ENCODE assay signal across 1 cellular context in the genomic region with DNA sequence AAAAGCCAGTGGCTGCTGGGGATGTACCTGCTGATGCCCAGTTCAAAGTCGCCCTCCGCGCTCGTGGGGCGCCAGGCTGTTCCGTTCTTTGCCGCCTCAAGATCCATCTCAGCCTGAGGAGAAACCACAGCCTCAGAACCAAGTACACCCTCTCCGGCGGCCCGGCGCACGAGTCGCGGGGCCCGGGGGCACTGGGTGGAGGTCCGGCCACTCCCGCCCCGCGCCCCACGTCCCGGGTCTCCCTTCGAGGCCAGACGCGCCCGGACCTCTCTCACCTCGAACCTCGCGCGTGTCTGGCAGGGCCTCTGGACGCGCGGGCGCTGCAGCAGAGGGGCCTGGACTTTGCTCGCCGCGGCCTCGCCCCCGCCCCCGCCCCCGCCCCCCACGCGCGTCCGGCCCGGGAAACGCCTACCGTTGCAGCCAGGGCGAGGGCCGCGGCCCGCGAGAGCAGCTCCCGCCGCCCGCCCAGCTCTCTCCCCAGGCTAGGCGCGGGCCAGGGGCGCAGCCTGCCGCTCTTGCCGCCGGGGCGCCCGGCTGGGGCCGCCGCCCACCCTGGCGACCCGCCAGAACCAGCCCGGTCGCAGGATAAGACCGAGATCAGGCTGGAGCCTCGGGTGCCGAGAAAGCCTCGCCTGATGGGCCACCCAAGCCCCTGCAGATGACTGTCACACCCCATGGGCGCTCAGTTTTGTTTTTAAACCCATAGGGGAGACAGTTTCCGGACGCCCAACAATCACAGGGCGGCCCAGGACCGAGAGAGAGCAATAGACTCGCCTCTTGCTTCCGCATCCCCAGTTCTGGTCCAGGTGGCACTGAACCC.
A peak's percentile ranks its signal among the peaks of the same experiment; 100 is the strongest.
TF ChIP-seq lines count a peak whose summit lies in the region.

Gene ABCB4 (minus strand): TSS at position 322 of the 820 bp plus-strand sequence. CDS start 215 bp downstream, at position 107.

TF ChIP-seq in HEK293, 187 proteins besides CTCF, POLR2A, EP300 and RAD21 (continued from another document):
- no peak for TF ChIP-seq ZNF223 (tag by site-specific recombination; IDR thresholded peaks at IDR 0.05)
- TF ChIP-seq ZNF302 (tag by site-specific recombination; IDR thresholded peaks at IDR 0.05; ENCODE audit: low read depth) = no peak
- TF ChIP-seq MEIS1 (CRISPR knock-in tag; IDR thresholded peaks at IDR 0.05; ENCODE audit: borderline replicate concordance) = no peak
- TF ChIP-seq KLF7 (tag by site-specific recombination; IDR thresholded peaks at IDR 0.05; ENCODE audit: borderline replicate concordance) = no peak
- TF ChIP-seq ZNF624 (tag by site-specific recombination; IDR thresholded peaks at IDR 0.05) = no peak
- peak; percentile 78 for TF ChIP-seq ZNF341 (tag by site-specific recombination; IDR thresholded peaks at IDR 0.05; ENCODE audit: low read depth)
- TF ChIP-seq ZFP3 (tag by site-specific recombination; IDR thresholded peaks at IDR 0.05; ENCODE audit: low read depth) = no peak
- TF ChIP-seq ZNF335 (tag by site-specific recombination; conservative IDR thresholded peaks at IDR 0.05) = peak; percentile 61
- TF ChIP-seq MYNN (tag by site-specific recombination; IDR thresholded peaks at IDR 0.05; ENCODE audit: borderline replicate concordance) = no peak
- no peak for TF ChIP-seq ZNF16 (tag by site-specific recombination; IDR thresholded peaks at IDR 0.05; ENCODE audit: low read depth)
- no peak for TF ChIP-seq ZNF169 (tag by site-specific recombination; IDR thresholded peaks at IDR 0.05)
- TF ChIP-seq ZNF274 (IDR thresholded peaks at IDR 0.05; ENCODE audit: low read length) = no peak
- no peak for TF ChIP-seq ZNF274 (tag by site-specific recombination; IDR thresholded peaks at IDR 0.05; ENCODE audit: borderline replicate concordance)
